Comparison of ENCODE assay signal across 26 cellular contexts in the genomic region with DNA sequence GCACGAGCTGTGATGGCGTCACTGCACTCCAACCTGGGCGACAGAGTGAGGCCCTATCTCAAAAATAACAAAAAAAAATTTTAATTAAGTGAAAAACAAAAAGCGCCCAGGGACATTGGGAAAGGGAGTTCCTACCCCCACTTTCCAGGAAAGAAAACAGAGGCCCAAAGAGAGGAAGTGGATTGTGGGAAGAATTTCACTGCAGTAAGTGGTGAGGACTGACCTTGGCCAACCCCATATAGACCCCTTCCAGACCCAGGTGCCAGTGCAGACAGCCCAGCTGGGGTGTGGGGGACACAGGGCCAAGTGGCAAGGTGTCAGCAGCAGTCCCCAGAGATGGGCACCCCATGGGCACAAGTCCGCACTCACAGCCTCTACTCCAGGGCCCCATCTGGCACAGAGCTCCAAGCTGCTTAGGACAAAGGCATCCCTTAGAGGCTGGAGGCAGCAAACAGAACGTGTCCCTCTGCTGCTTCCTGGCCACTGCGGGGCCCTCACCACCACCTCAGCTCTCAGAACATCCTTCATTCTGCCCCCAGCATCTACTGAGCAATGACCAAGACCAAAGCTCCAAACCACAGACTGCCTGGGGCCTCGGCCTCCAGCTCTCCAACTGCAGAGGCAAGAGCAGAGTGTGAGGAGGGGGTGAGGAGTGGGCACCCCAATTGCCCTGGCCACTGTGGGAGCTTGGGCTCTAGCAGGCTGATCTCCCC. TPM values are rescaled to one million over a fixed set of nuclear protein-coding genes. Genes with fewer than 3 reads are reported as not detected.
A peak's percentile ranks its signal among the peaks of the same experiment; 100 is the strongest.
DNase-seq lines count a peak whose midpoint lies in the region; ATAC-seq, FAIRE-seq and TF ChIP-seq lines count a peak whose summit lies in the region.
"Had no signal": no experiment of that assay in that cellular context is flagged by ENCODE, and none has a peak within 500 bp of the region (broad histone marks: within the 10 kb centered on the region; RNA-seq: fewer than 3 reads in every experiment).

No MANE protein-coding gene starts in this region.

- no peak overlapping the region for H3K4me3 ChIP-seq in IMR-90 (ENCODE audit: insufficient read depth, low read depth, low read length)
- H3K4me3 ChIP-seq in colonic mucosa = no peak overlapping the region
- peak overlapping the region in 1 of 2 donors; percentile 7 for H3K4me3 ChIP-seq in mucosa of rectum (ENCODE audit: low read length in 2 of 2)
- no peak overlapping the region for H3K4me3 ChIP-seq in thymus (ENCODE audit: low read length)
- H3K4me3 ChIP-seq: adrenal gland, cardiac muscle cell had no signal

- no peak overlapping the region for H3K27ac ChIP-seq in IMR-90 (ENCODE audit: insufficient read depth, low read length)
- H3K27ac ChIP-seq in colonic mucosa = peak overlapping the region; percentile 96
- peak overlapping the region; percentile 98 to 99 for H3K27ac ChIP-seq in mucosa of rectum (ENCODE audit: low read depth in 2 of 2, low read length in 2 of 2)
- H3K27ac ChIP-seq in thymus (ENCODE audit: low read depth) = peak overlapping the region; percentile 74
- H3K27ac ChIP-seq: cardiac muscle cell, WERI-Rb-1 had no signal

- in situ Hi-C loops in IMR-90 (cut with MboI; ENCODE audit: low sequenced_read_pairs) = loop anchor here (25.0 kb wide), 1 partner anchor 1291 kb away; a partner anchor contains a TSS

- no peak overlapping the region for H2BK15ac ChIP-seq in IMR-90 (ENCODE audit: low read depth, low read length)

- no peak overlapping the region for H4K5ac ChIP-seq in IMR-90 (ENCODE audit: low read depth, low read length)

- no peaks in the 10 kb centered on the region for H3K9me3 Mint-ChIP-seq in activated CD8-positive, alpha-beta T cell treated with anti-CD3 and anti-CD28 coated beads, Interleukin-2, amount 10 ng/mL, durations not matched to agents 7 days and 5 days (ENCODE audit: insufficient read depth)
- H3K9me3 Mint-ChIP-seq: CD14-positive monocyte; natural killer cell treated with Interleukin-12 subunit alpha and Interleukin-12 subunit beta and Interleukin-15 and Interleukin-18, amount 100 ng/mL, for 72 hours had no signal

- no peaks in the 10 kb centered on the region for H3K79me1 ChIP-seq in IMR-90 (ENCODE audit: low read depth in 1 of 2, low read length in 2 of 2)

- H3K23ac ChIP-seq in IMR-90 (ENCODE audit: low read depth, low read length) = no peak overlapping the region

- H3K18ac ChIP-seq in IMR-90 (ENCODE audit: low read depth, low read length) = no peak overlapping the region

- dilution Hi-C loops in IMR-90 (cut with HindIII; ENCODE audit: low sequenced_read_pairs, unreplicated experiment) = no loop called here

- no peak overlapping the region for H2BK120ac ChIP-seq in IMR-90 (ENCODE audit: low read depth, low read length)

- H3K9me1 ChIP-seq in IMR-90 (ENCODE audit: insufficient read depth, low read length) = peaks cover 8% of the 10 kb centered on the region

- H3K4me2 ChIP-seq in IMR-90 (ENCODE audit: low read depth, low read length) = no peak overlapping the region

- no peak for TF ChIP-seq RAD21 in IMR-90 (IDR thresholded peaks at IDR 0.05; ENCODE audit: low read length)

- H3K36me3 ChIP-seq in IMR-90 (ENCODE audit: control insufficient read depth, insufficient read depth, low read length) = no peaks in the 10 kb centered on the region
- no peaks in the 10 kb centered on the region for H3K36me3 ChIP-seq in colonic mucosa
- no peaks in the 10 kb centered on the region for H3K36me3 ChIP-seq in mucosa of rectum (ENCODE audit: control insufficient read depth in 2 of 2, insufficient read depth in 2 of 2, low read length in 2 of 2)
- H3K36me3 ChIP-seq in thymus (ENCODE audit: control insufficient read depth, insufficient read depth) = no peaks in the 10 kb centered on the region
- H3K36me3 ChIP-seq: adrenal gland, cardiac muscle cell, WERI-Rb-1 had no signal

- no peak overlapping the region for H2BK5ac ChIP-seq in IMR-90 (ENCODE audit: low read depth, low read length, poor library complexity, severe bottlenecking)

- no TSS peak for BruUV-seq in IMR-90 (replicated peaks; lab: Mats Ljungman, UMichigan)

- no peaks in the 10 kb centered on the region for H3K36me3 Mint-ChIP-seq in activated CD8-positive, alpha-beta T cell treated with anti-CD3 and anti-CD28 coated beads, Interleukin-2, amount 10 ng/mL, durations not matched to agents 7 days and 5 days (ENCODE audit: low read depth)
- H3K36me3 Mint-ChIP-seq: CD14-positive monocyte; natural killer cell treated with Interleukin-12 subunit alpha and Interleukin-12 subunit beta and Interleukin-15 and Interleukin-18, amount 100 ng/mL, for 72 hours had no signal

- no peak overlapping the region for H2AK9ac ChIP-seq in IMR-90 (replicated peaks; ENCODE audit: low read depth, low read length, poor library complexity)

- peaks cover 2% of the 10 kb centered on the region for H3K4me1 Mint-ChIP-seq in activated CD8-positive, alpha-beta T cell treated with anti-CD3 and anti-CD28 coated beads, Interleukin-2, amount 10 ng/mL, durations not matched to agents 7 days and 5 days (ENCODE audit: low read depth)

- no peak overlapping the region for H2BK20ac ChIP-seq in IMR-90 (ENCODE audit: low read depth, low read length)

- H4K8ac ChIP-seq in IMR-90 (ENCODE audit: low read depth in 2 of 2, low read length in 2 of 2) = no peak overlapping the region

- no peak for TF ChIP-seq POLR2A in IMR-90 (IDR thresholded peaks at IDR 0.05; ENCODE audit: low read depth, low read length)

- H3K14ac ChIP-seq in IMR-90 (replicated peaks; ENCODE audit: low read depth, low read length) = no peak overlapping the region

- CTCF ChIA-PET in IMR-90 (lab: Yijun Ruan, JAX) = interaction anchor here (1.6 to 2.6 kb wide), 2 partner anchors 9 to 104 kb away, joined by 9 to 17 read pairs; no protein-coding TSS in a partner anchor
- CTCF ChIA-PET in activated CD8-positive, alpha-beta T cell treated with anti-CD3 and anti-CD28 coated beads, Interleukin-2, amount 10 ng/mL, durations not matched to agents 7 days and 5 days (lab: Charles Lee) = interaction anchor here (4.2 to 15.0 kb wide), 2 partner anchors 12 to 105 kb away, joined by 21 to 399 read pairs; no protein-coding TSS in a partner anchor

- H3K4ac ChIP-seq in IMR-90 (ENCODE audit: low read depth, low read length) = no peak overlapping the region

- no peak overlapping the region for H4K91ac ChIP-seq in IMR-90 (ENCODE audit: insufficient read depth, low read depth, low read length)

- no peak for ATAC-seq in IMR-90 (ENCODE audit: low read depth)
- no peak for ATAC-seq in activated CD8-positive, alpha-beta T cell treated with anti-CD3 and anti-CD28 coated beads, Interleukin-2, amount 10 ng/mL, durations not matched to agents 7 days and 5 days
- ATAC-seq: natural killer cell treated with Interleukin-12 subunit alpha and Interleukin-12 subunit beta and Interleukin-15 and Interleukin-18, amount 100 ng/mL, for 72 hours had no signal

- 60% methylated on average over 3 of the region's 8 CpGs; no CpG with 5 or more reads in 1 of the 2 experiments for WGBS in IMR-90 (ENCODE audit: extremely low coverage in 2 of 2, insufficient read length in 1 of 2), 2 experiments
- WGBS in thymus = 88% methylated on average over 8 of the region's 8 CpGs

- no peaks in the 10 kb centered on the region; the same call in 1 of the 2 replicates for H3K27me3 ChIP-seq in IMR-90 (ENCODE audit: control insufficient read depth, insufficient read depth, low read length)
- H3K27me3 ChIP-seq in colonic mucosa = no peaks in the 10 kb centered on the region
- no peaks in the 10 kb centered on the region for H3K27me3 ChIP-seq in mucosa of rectum (ENCODE audit: control insufficient read depth in 2 of 2, insufficient read depth in 2 of 2, low read length in 2 of 2)
- H3K27me3 ChIP-seq in thymus (ENCODE audit: control insufficient read depth, insufficient read depth) = no peaks in the 10 kb centered on the region
- H3K27me3 ChIP-seq: adrenal gland, cardiac muscle cell had no signal

- 0 out of 2 replicates have a peak, but pooled peaks cover 2% of the 10 kb centered on the region for H3K4me1 ChIP-seq in IMR-90 (ENCODE audit: control insufficient read depth, insufficient read depth, low read length)
- H3K4me1 ChIP-seq in colonic mucosa = peaks cover 23% of the 10 kb centered on the region
- peaks cover 75 to 90% of the 10 kb centered on the region in 2 donors for H3K4me1 ChIP-seq in mucosa of rectum (ENCODE audit: control insufficient read depth in 2 of 2, insufficient read depth in 2 of 2, low read length in 2 of 2)
- peaks cover 3% of the 10 kb centered on the region for H3K4me1 ChIP-seq in thymus (ENCODE audit: control insufficient read depth, insufficient read depth, low read length)

- no peak for FAIRE-seq in frontal cortex (lab: Jason Lieb, UNC)
- FAIRE-seq: endothelial cell of umbilical vein had no signal

- TF ChIP-seq CTCF in IMR-90 (conservative IDR thresholded peaks at IDR 0.05; ENCODE audit: low read depth, low read length) = no peak
- TF ChIP-seq CTCF in colonic mucosa (IDR thresholded peaks at IDR 0.05) = no peak

- H3K56ac ChIP-seq in IMR-90 (ENCODE audit: extremely low read depth, insufficient read depth, low read length) = no peak overlapping the region

- H3K27ac Mint-ChIP-seq in activated CD8-positive, alpha-beta T cell treated with anti-CD3 and anti-CD28 coated beads, Interleukin-2, amount 10 ng/mL, durations not matched to agents 7 days and 5 days = no peak overlapping the region
- H3K27ac Mint-ChIP-seq: CD14-positive monocyte; natural killer cell treated with Interleukin-12 subunit alpha and Interleukin-12 subunit beta and Interleukin-15 and Interleukin-18, amount 100 ng/mL, for 72 hours had no signal

- H3K9me3 ChIP-seq in IMR-90 (ENCODE audit: control insufficient read depth, insufficient read depth, low read length) (no peaks in the 10 kb centered on the region), colonic mucosa (no peaks in the 10 kb centered on the region), mucosa of rectum (ENCODE audit: control insufficient read depth in 2 of 2, low read length in 2 of 2) (no peaks in the 10 kb centered on the region), thymus (ENCODE audit: control insufficient read depth) (no peaks in the 10 kb centered on the region)
- H3K9me3 ChIP-seq: adrenal gland had no signal

- no peak overlapping the region for H2AK5ac ChIP-seq in IMR-90 (ENCODE audit: low read depth, low read length)

- POLR2A ChIA-PET in IMR-90 (lab: Charles Lee; ENCODE audit: unreplicated experiment) = no interaction called here
- POLR2A ChIA-PET in activated CD8-positive, alpha-beta T cell treated with anti-CD3 and anti-CD28 coated beads, Interleukin-2, amount 10 ng/mL, durations not matched to agents 7 days and 5 days (lab: Charles Lee) = interaction anchor here (0.6 to 1.7 kb wide), 2 partner anchors 12 to 35 kb away, joined by 3 to 6 read pairs; a partner anchor contains a TSS

- H2AFZ ChIP-seq in IMR-90 (replicated peaks; ENCODE audit: low read length, poor library complexity) = peak overlapping the region; percentile 14

- intact Hi-C loops in IMR-90 (cut with micrococcal nuclease) = no loop called here
- intact Hi-C loops in colonic mucosa (cut with DNase I) = loop anchor here (5.0 kb wide), 1 partner anchor 751 kb away; no protein-coding TSS in a partner anchor

- no peak overlapping the region for H3K9ac ChIP-seq in IMR-90 (ENCODE audit: low read depth, low read length)
- peak overlapping the region; percentile 51 to 95 for H3K9ac ChIP-seq in colonic mucosa (ENCODE audit: low read depth in 2 of 2, low read length in 2 of 2)
- peak overlapping the region; percentile 44 to 66 for H3K9ac ChIP-seq in mucosa of rectum (ENCODE audit: low read depth in 1 of 2, low read length in 2 of 2)

- no peaks in the 10 kb centered on the region for H3K27me3 Mint-ChIP-seq in activated CD8-positive, alpha-beta T cell treated with anti-CD3 and anti-CD28 coated beads, Interleukin-2, amount 10 ng/mL, durations not matched to agents 7 days and 5 days (ENCODE audit: low read depth)
- H3K27me3 Mint-ChIP-seq: natural killer cell treated with Interleukin-12 subunit alpha and Interleukin-12 subunit beta and Interleukin-15 and Interleukin-18, amount 100 ng/mL, for 72 hours had no signal

- no peaks in the 10 kb centered on the region for H4K20me1 ChIP-seq in IMR-90 (ENCODE audit: insufficient read depth, low read length)

- no peak overlapping the region for H3K4me3 Mint-ChIP-seq in activated CD8-positive, alpha-beta T cell treated with anti-CD3 and anti-CD28 coated beads, Interleukin-2, amount 10 ng/mL, durations not matched to agents 7 days and 5 days
- H3K4me3 Mint-ChIP-seq: CD14-positive monocyte; natural killer cell treated with Interleukin-12 subunit alpha and Interleukin-12 subunit beta and Interleukin-15 and Interleukin-18, amount 100 ng/mL, for 72 hours had no signal

- DNase-seq in IMR-90 (no peak), colonic mucosa (no peak), occipital lobe (lab: John Stamatoyannopoulos, UW) (no peak), frontal cortex (ENCODE audit: low spot score in 2 of 2) (no peak), HK-2 (ENCODE audit: unreplicated experiment) (no peak)
- DNase-seq in activated CD8-positive, alpha-beta T cell treated with anti-CD3 and anti-CD28 coated beads, Interleukin-2, amount 10 ng/mL, durations not matched to agents 7 days and 5 days = no peak
- DNase-seq: activated CD4-positive, alpha-beta T cell treated with anti-CD3 and anti-CD28 coated beads, Interleukin-2, amount 50 U/mL, for 4 hours; activated gamma-delta T cell treated with Interleukin-2 at 50 U/mL for 16 hours; adrenal gland; dermis blood vessel endothelial cell; foreskin melanocyte; hypothalamus; KBM-7; mesendoderm; MV-4-11; NCI-H187; WERI-Rb-1 had no signal

RNA-seq across cellular contexts. Expression of a gene that starts 29.2 kb away (rescaled TPM):
- total RNA-seq in IMR-90 (2012; rRNA removed) (2.5 TPM in 2 replicates), colonic mucosa (1 to 10 TPM in 1 of 2 donors, not detected in 1; 1.2 TPM), occipital lobe (0.31 TPM), frontal cortex (under 0.01 TPM)
- polyA plus RNA-seq in IMR-90 (2012; rRNA removed) (4.6 and 5.3 TPM in 2 replicates), thymus (2,044 TPM)
- 5.6 and 6.7 TPM in 2 replicates for polyA plus RNA-seq in IMR-90 (2012; cell fraction: cytosol; rRNA removed)
- 1.6 and 2.2 TPM in 2 replicates for polyA plus RNA-seq in IMR-90 (2012; cell fraction: nucleus; rRNA removed; ENCODE audit: low replicate concordance)
- not detected for total RNA-seq in activated CD8-positive, alpha-beta T cell treated with anti-CD3 and anti-CD28 coated beads, Interleukin-2, amount 10 ng/mL, durations not matched to agents 7 days and 5 days
- total RNA-seq: cardiac muscle cell; natural killer cell treated with Interleukin-12 subunit alpha and Interleukin-12 subunit beta and Interleukin-15 and Interleukin-18, amount 100 ng/mL, for 72 hours; T-helper 2 cell treated with Interferon-gamma antibody and Interleukin-4, amounts not matched to agents 100 ng/mL and 5 ng/mL, for 36 hours had no signal
- polyA plus RNA-seq: CD14-positive monocyte had no signal

RNA-seq across cellular contexts. Expression of a gene that starts 35.1 kb away (rescaled TPM):
- 89.4 and 102 TPM in 2 replicates for total RNA-seq in IMR-90 (2012; rRNA removed)
- polyA plus RNA-seq in IMR-90 (2012; rRNA removed) = 381 and 388 TPM in 2 replicates
- 195 and 266 TPM in 2 replicates for polyA plus RNA-seq in IMR-90 (2012; cell fraction: cytosol; rRNA removed)
- 262 and 802 TPM in 2 replicates for polyA plus RNA-seq in IMR-90 (2012; cell fraction: nucleus; rRNA removed; ENCODE audit: low replicate concordance)
- total RNA-seq in colonic mucosa = 100 to 1,000 TPM; 574 to 740 TPM
- polyA plus RNA-seq in thymus = 1,051 TPM
- total RNA-seq in occipital lobe = 95.5 TPM
- 70.1 TPM for total RNA-seq in frontal cortex
- total RNA-seq in activated CD8-positive, alpha-beta T cell treated with anti-CD3 and anti-CD28 coated beads, Interleukin-2, amount 10 ng/mL, durations not matched to agents 7 days and 5 days = 100 to 1,000 TPM; 661 to 670 TPM

RNA-seq across cellular contexts. Expression of a gene that starts 41.0 kb away (rescaled TPM):
- total RNA-seq in IMR-90 (2012; rRNA removed) (not detected in 2 replicates), colonic mucosa (not detected), occipital lobe (not detected), frontal cortex (not detected)
- polyA plus RNA-seq in IMR-90 (2012; rRNA removed) (not detected in 2 replicates), thymus (262 TPM)
- not detected in 2 replicates for polyA plus RNA-seq in IMR-90 (2012; cell fraction: cytosol; rRNA removed)
- polyA plus RNA-seq in IMR-90 (2012; cell fraction: nucleus; rRNA removed; ENCODE audit: low replicate concordance) = 0.09 TPM in 1 of 2 replicates, not detected in the other
- not detected for total RNA-seq in activated CD8-positive, alpha-beta T cell treated with anti-CD3 and anti-CD28 coated beads, Interleukin-2, amount 10 ng/mL, durations not matched to agents 7 days and 5 days
- total RNA-seq: cardiac muscle cell; endothelial cell of umbilical vein; natural killer cell treated with Interleukin-12 subunit alpha and Interleukin-12 subunit beta and Interleukin-15 and Interleukin-18, amount 100 ng/mL, for 72 hours; T-helper 2 cell treated with Interferon-gamma antibody and Interleukin-4, amounts not matched to agents 100 ng/mL and 5 ng/mL, for 36 hours had no signal
- polyA plus RNA-seq: CD14-positive monocyte, endothelial cell of umbilical vein had no signal

RNA-seq across cellular contexts. Expression of a gene that starts 58.6 kb away (rescaled TPM):
- total RNA-seq in IMR-90 (2012; rRNA removed) = not detected in 2 replicates
- not detected in 2 replicates for polyA plus RNA-seq in IMR-90 (2012; rRNA removed)
- polyA plus RNA-seq in IMR-90 (2012; cell fraction: cytosol; rRNA removed) = not detected in 2 replicates
- polyA plus RNA-seq in IMR-90 (2012; cell fraction: nucleus; rRNA removed; ENCODE audit: low replicate concordance) = not detected in 2 replicates
- total RNA-seq in colonic mucosa = not detected
- polyA plus RNA-seq in thymus = 77.6 TPM
- not detected for total RNA-seq in occipital lobe
- not detected for total RNA-seq in frontal cortex
- not detected for total RNA-seq in activated CD8-positive, alpha-beta T cell treated with anti-CD3 and anti-CD28 coated beads, Interleukin-2, amount 10 ng/mL, durations not matched to agents 7 days and 5 days
- total RNA-seq: adrenal gland; cardiac muscle cell; dermis blood vessel endothelial cell; endothelial cell of umbilical vein; kidney epithelial cell; natural killer cell treated with Interleukin-12 subunit alpha and Interleukin-12 subunit beta and Interleukin-15 and Interleukin-18, amount 100 ng/mL, for 72 hours; pulmonary artery endothelial cell; T-helper 2 cell treated with Interferon-gamma antibody and Interleukin-4, amounts not matched to agents 100 ng/mL and 5 ng/mL, for 36 hours had no signal
- polyA plus RNA-seq: adrenal gland, cardiac muscle cell, CD14-positive monocyte, endothelial cell of umbilical vein had no signal
